8 cellular contexts compared by ENCODE assay signal in genomic region chr20:56247954-56248782, GRCh38.
DNase-seq lines count a peak whose midpoint lies in the region; ATAC-seq and TF ChIP-seq lines count a peak whose summit lies in the region.

TSS of gene MC3R (plus strand) at chr20:56248732. CDS start at chr20:56248844, 112 bp downstream.

- DNase-seq in AG04449 (ENCODE audit: low read depth, low spot score) (no peak), NOMO-1 (lab: John Stamatoyannopoulos, UW; ENCODE audit: unreplicated experiment in 2 of 2) (peak; percentile 47 to 48), germinal center (ENCODE audit: low spot score) (peak; percentile 12), retina (peak; percentile 66)
- DNase-seq in activated T-cell treated with anti-CD3 and anti-CD28 coated beads, Interleukin-2, amount 50 U/mL, for 48 hours, result peak; percentile 42 to 58

- POLR2A ChIA-PET in AG04449 (lab: Yijun Ruan, JAX), result no interaction called here

- ATAC-seq in HG03342 (IDR thresholded peaks at IDR 0.05; ENCODE audit: unreplicated experiment), result peak; percentile 86
- no peak for ATAC-seq in HG03196 (IDR thresholded peaks at IDR 0.05; ENCODE audit: unreplicated experiment)

- no peak within 1 kb of the TSS for H3K4me3 ChIP-seq in AG04449 (ENCODE audit: low read depth, low read length)

- peak; percentile 65 for TF ChIP-seq CTCF in AG04449 (IDR thresholded peaks at IDR 0.05; ENCODE audit: insufficient read depth, low read length, missing control alignments)
- peak; percentile 92 for TF ChIP-seq CTCF in GM12873 (IDR thresholded peaks at IDR 0.05; ENCODE audit: insufficient read depth, low read depth, low read length, missing control alignments)

- CTCF ChIA-PET in AG04449 (lab: Yijun Ruan, JAX), result interaction anchor here (0.7 to 1.2 kb wide), 4 partner anchors 11 to 104 kb away, joined by 3 to 7 read pairs (median 5); no protein-coding TSS in a partner anchor
